In genomic region chr15:79923068-79923514, GRCh38 we compare ENCODE assay signal across 1 cellular context.
TF ChIP-seq lines count a peak whose summit lies in the region.

No MANE protein-coding gene starts in this region.

TF ChIP-seq in HepG2, 621 proteins besides CTCF, POLR2A, EP300 and RAD21 (continued from another document and continues in another):
- TF ChIP-seq CBX2 (IDR thresholded peaks at IDR 0.05; ENCODE audit: low read depth, low read length) = no peak
- TF ChIP-seq CBX2 (CRISPR knock-in tag; IDR thresholded peaks at IDR 0.05; ENCODE audit: low read depth) = no peak
- no peak for TF ChIP-seq ZFP1 (CRISPR knock-in tag; IDR thresholded peaks at IDR 0.05)
- no peak for TF ChIP-seq ZBTB14 (CRISPR knock-in tag; IDR thresholded peaks at IDR 0.05)
- no peak for TF ChIP-seq CHCHD3 (CRISPR knock-in tag; IDR thresholded peaks at IDR 0.05)
- TF ChIP-seq KDM5A (IDR thresholded peaks at IDR 0.05; ENCODE audit: borderline replicate concordance, low read length) = peak; percentile 81
- TF ChIP-seq, protein P1, sequence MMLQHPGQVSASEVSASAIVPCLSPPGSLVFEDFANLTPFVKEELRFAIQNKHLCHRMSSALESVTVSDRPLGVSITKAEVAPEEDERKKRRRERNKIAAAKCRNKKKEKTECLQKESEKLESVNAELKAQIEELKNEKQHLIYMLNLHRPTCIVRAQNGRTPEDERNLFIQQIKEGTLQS (CRISPR knock-in tag; IDR thresholded peaks at IDR 0.05) = no peak
- no peak for TF ChIP-seq ZNF780A (CRISPR knock-in tag; IDR thresholded peaks at IDR 0.05)
- no peak for TF ChIP-seq ZNF530 (CRISPR knock-in tag; IDR thresholded peaks at IDR 0.05; ENCODE audit: low read depth)
- 0 out of 2 replicates have a peak, but pooled peaks have one; percentile 11 for TF ChIP-seq ISL2 (CRISPR knock-in tag; IDR thresholded peaks at IDR 0.05)
- 0 out of 2 replicates have a peak, but pooled peaks have one; percentile 17 for TF ChIP-seq ZNF766 (CRISPR knock-in tag; IDR thresholded peaks at IDR 0.05; ENCODE audit: borderline replicate concordance)
- TF ChIP-seq TFAP4 (IDR thresholded peaks at IDR 0.05; ENCODE audit: borderline replicate concordance, low read depth) = peak; percentile 10; the same call in 1 of the 2 replicates
- TF ChIP-seq GTF3A (CRISPR knock-in tag; conservative IDR thresholded peaks at IDR 0.05) = no peak
- 0 out of 2 replicates have a peak, but pooled peaks have one; percentile 47 for TF ChIP-seq DNMT1 (CRISPR knock-in tag; IDR thresholded peaks at IDR 0.05)
- TF ChIP-seq ZNF619 (CRISPR knock-in tag; IDR thresholded peaks at IDR 0.05) = no peak
- 0 out of 2 replicates have a peak, but pooled peaks have one; percentile 40 for TF ChIP-seq KDM4B (CRISPR knock-in tag; IDR thresholded peaks at IDR 0.05)
- no peak for TF ChIP-seq ZBTB39 (CRISPR knock-in tag; IDR thresholded peaks at IDR 0.05)
- no peak; the same call in 1 of the 2 replicates for TF ChIP-seq ZSCAN20 (CRISPR knock-in tag; IDR thresholded peaks at IDR 0.05; ENCODE audit: borderline replicate concordance)
- 0 out of 2 replicates have a peak, but pooled peaks have one; percentile 13 for TF ChIP-seq ZNF552 (CRISPR knock-in tag; IDR thresholded peaks at IDR 0.05; ENCODE audit: borderline replicate concordance)
- no peak; the same call in 1 of the 2 replicates for TF ChIP-seq HBP1 (CRISPR knock-in tag; IDR thresholded peaks at IDR 0.05; ENCODE audit: low read depth)
- TF ChIP-seq NR3C1 (CRISPR knock-in tag; IDR thresholded peaks at IDR 0.05) = no peak
- TF ChIP-seq AGO1 (IDR thresholded peaks at IDR 0.05; ENCODE audit: low read depth, low read length, poor library complexity, severe bottlenecking) = peak; percentile 58
- TF ChIP-seq CREB3 (CRISPR knock-in tag; IDR thresholded peaks at IDR 0.05) = no peak
- 0 out of 2 replicates have a peak, but pooled peaks have one; percentile 21 for TF ChIP-seq ZBTB2 (CRISPR knock-in tag; IDR thresholded peaks at IDR 0.05; ENCODE audit: low read depth)
- TF ChIP-seq ZNF768 (CRISPR knock-in tag; IDR thresholded peaks at IDR 0.05) = peak; percentile 9; the same call in 1 of the 2 replicates
- 0 out of 2 replicates have a peak, but pooled peaks have one; percentile 3 for TF ChIP-seq ZNF788 (CRISPR knock-in tag; IDR thresholded peaks at IDR 0.05; ENCODE audit: borderline replicate concordance)
- no peak for TF ChIP-seq YEATS2 (CRISPR knock-in tag; IDR thresholded peaks at IDR 0.05; ENCODE audit: borderline replicate concordance)
- no peak for TF ChIP-seq ZEB1 (IDR thresholded peaks at IDR 0.05; ENCODE audit: insufficient replicate concordance, low read depth)
- TF ChIP-seq ZNF878 (CRISPR knock-in tag; IDR thresholded peaks at IDR 0.05) = no peak
- TF ChIP-seq, protein P2, sequence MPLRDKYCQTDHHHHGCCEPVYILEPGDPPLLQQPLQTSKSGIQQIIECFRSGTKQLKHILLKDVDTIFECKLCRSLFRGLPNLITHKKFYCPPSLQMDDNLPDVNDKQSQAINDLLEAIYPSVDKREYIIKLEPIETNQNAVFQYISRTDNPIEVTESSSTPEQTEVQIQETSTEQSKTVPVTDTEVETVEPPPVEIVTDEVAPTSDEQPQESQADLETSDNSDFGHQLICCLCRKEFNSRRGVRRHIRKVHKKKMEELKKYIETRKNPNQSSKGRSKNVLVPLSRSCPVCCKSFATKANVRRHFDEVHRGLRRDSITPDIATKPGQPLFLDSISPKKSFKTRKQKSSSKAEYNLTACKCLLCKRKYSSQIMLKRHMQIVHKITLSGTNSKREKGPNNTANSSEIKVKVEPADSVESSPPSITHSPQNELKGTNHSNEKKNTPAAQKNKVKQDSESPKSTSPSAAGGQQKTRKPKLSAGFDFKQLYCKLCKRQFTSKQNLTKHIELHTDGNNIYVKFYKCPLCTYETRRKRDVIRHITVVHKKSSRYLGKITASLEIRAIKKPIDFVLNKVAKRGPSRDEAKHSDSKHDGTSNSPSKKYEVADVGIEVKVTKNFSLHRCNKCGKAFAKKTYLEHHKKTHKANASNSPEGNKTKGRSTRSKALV (CRISPR knock-in tag; IDR thresholded peaks at IDR 0.05) = 0 out of 2 replicates have a peak, but pooled peaks have one; percentile 40
- no peak; the same call in 1 of the 2 replicates for TF ChIP-seq CENPT (CRISPR knock-in tag; IDR thresholded peaks at IDR 0.05; ENCODE audit: low read depth)
- TF ChIP-seq ZNF747 (CRISPR knock-in tag; IDR thresholded peaks at IDR 0.05; ENCODE audit: borderline replicate concordance) = 0 out of 2 replicates have a peak, but pooled peaks have one; percentile 51
- peak; percentile 16; the same call in 1 of the 2 replicates for TF ChIP-seq ZMAT3 (CRISPR knock-in tag; conservative IDR thresholded peaks at IDR 0.05)
- no peak for TF ChIP-seq ZNF883 (CRISPR knock-in tag; IDR thresholded peaks at IDR 0.05; ENCODE audit: not compliant biosample characterization)
- TF ChIP-seq ZNF33A (CRISPR knock-in tag; IDR thresholded peaks at IDR 0.05; ENCODE audit: borderline replicate concordance) = no peak
- TF ChIP-seq ZNF101 (CRISPR knock-in tag; IDR thresholded peaks at IDR 0.05; ENCODE audit: borderline replicate concordance, low read depth) = no peak
- peak; percentile 57; the same call in 1 of the 2 replicates for TF ChIP-seq NRL (CRISPR knock-in tag; IDR thresholded peaks at IDR 0.05; ENCODE audit: borderline replicate concordance)
- TF ChIP-seq RFX5 (IDR thresholded peaks at IDR 0.05; ENCODE audit: low read depth, low read length) = no peak
- peak; percentile 15; the same call in 1 of the 2 replicates for TF ChIP-seq REL (CRISPR knock-in tag; conservative IDR thresholded peaks at IDR 0.05)
- TF ChIP-seq SP5 (CRISPR knock-in tag; IDR thresholded peaks at IDR 0.05; ENCODE audit: borderline replicate concordance, low read depth) = no peak; the same call in 1 of the 2 replicates
- TF ChIP-seq ZNF546 (CRISPR knock-in tag; conservative IDR thresholded peaks at IDR 0.05) = 0 out of 2 replicates have a peak, but pooled peaks have one; percentile 27
- TF ChIP-seq SKI (IDR thresholded peaks at IDR 0.05; ENCODE audit: partially characterized antibody) = peak; percentile 16
- TF ChIP-seq ZSCAN21 (CRISPR knock-in tag; IDR thresholded peaks at IDR 0.05; ENCODE audit: borderline replicate concordance) = 0 out of 2 replicates have a peak, but pooled peaks have one; percentile 6
- TF ChIP-seq, protein P3, sequence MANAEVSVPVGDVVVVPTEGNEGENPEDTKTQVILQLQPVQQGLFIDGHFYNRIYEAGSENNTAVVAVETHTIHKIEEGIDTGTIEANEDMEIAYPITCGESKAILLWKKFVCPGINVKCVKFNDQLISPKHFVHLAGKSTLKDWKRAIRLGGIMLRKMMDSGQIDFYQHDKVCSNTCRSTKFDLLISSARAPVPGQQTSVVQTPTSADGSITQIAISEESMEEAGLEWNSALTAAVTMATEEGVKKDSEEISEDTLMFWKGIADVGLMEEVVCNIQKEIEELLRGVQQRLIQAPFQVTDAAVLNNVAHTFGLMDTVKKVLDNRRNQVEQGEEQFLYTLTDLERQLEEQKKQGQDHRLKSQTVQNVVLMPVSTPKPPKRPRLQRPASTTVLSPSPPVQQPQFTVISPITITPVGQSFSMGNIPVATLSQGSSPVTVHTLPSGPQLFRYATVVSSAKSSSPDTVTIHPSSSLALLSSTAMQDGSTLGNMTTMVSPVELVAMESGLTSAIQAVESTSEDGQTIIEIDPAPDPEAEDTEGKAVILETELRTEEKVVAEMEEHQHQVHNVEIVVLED (CRISPR knock-in tag; IDR thresholded peaks at IDR 0.05; ENCODE audit: borderline replicate concordance) = no peak
- no peak for TF ChIP-seq GATAD2A (CRISPR knock-in tag; IDR thresholded peaks at IDR 0.05)
- peak; percentile 20; the same call in 1 of the 2 replicates for TF ChIP-seq HOXA5 (CRISPR knock-in tag; IDR thresholded peaks at IDR 0.05)
- TF ChIP-seq, protein P4, sequence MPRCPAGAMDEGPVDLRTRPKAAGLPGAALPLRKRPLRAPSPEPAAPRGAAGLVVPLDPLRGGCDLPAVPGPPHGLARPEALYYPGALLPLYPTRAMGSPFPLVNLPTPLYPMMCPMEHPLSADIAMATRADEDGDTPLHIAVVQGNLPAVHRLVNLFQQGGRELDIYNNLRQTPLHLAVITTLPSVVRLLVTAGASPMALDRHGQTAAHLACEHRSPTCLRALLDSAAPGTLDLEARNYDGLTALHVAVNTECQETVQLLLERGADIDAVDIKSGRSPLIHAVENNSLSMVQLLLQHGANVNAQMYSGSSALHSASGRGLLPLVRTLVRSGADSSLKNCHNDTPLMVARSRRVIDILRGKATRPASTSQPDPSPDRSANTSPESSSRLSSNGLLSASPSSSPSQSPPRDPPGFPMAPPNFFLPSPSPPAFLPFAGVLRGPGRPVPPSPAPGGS (CRISPR knock-in tag; IDR thresholded peaks at IDR 0.05) = 0 out of 2 replicates have a peak, but pooled peaks have one; percentile 9
